Comparison of ENCODE assay signal across 2 cellular contexts in the genomic region with DNA sequence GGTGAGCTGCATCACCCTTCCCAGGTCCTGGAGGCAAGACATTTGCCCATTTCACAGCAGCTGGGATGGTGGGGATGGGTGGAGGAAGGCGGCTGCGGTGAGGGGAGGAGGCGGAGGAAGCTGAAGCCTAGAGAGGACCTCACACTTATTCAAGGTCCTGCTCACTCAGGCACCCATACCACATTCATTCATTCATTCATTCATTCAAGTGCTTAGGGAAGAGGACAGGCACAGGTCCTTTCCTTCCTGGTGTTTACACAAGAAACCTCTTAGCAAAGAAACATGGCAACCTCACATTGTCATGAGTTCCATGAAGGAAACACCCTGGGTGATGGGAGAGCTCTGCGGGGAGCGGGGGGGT.
TF ChIP-seq lines count a peak whose summit lies in the region.

No MANE protein-coding gene starts in this region.

TF ChIP-seq in HEK293, 187 proteins besides CTCF, POLR2A, EP300 and RAD21:
- TF ChIP-seq ZNF23 (tag by site-specific recombination; IDR thresholded peaks at IDR 0.05; ENCODE audit: borderline replicate concordance), result no peak
- TF ChIP-seq SCRT1 (tag by site-specific recombination; IDR thresholded peaks at IDR 0.05; ENCODE audit: borderline replicate concordance), result no peak
- TF ChIP-seq ZNF24 (tag by site-specific recombination; IDR thresholded peaks at IDR 0.05), result peak; percentile 89; the same call in 1 of the 2 replicates

TF ChIP-seq in GM12878, 131 proteins besides CTCF, POLR2A, EP300 and RAD21:
- TF ChIP-seq NR2C1 (IDR thresholded peaks at IDR 0.05), result no peak
- peak; percentile 70 for TF ChIP-seq ZNF24 (IDR thresholded peaks at IDR 0.05)
